Comparison of ENCODE assay signal across 1 cellular context in genomic region chr3:113947372-113948014, GRCh38.
TF ChIP-seq lines count a peak whose summit lies in the region.

TSS of gene ZDHHC23 (plus strand) at chr3:113948013. CDS start at chr3:113948803, 790 bp downstream.

TF ChIP-seq in GM12878, 131 proteins besides CTCF, POLR2A, EP300 and RAD21 (continued from another document):
- TF ChIP-seq PBX3 (IDR thresholded peaks at IDR 0.05; ENCODE audit: insufficient replicate concordance, low read depth, low read length) (no peak), MTA3 (IDR thresholded peaks at IDR 0.05; ENCODE audit: borderline replicate concordance, low read length) (no peak), RCOR1 (conservative IDR thresholded peaks at IDR 0.05; ENCODE audit: low read depth, low read length) (no peak), ZZZ3 (IDR thresholded peaks at IDR 0.05; ENCODE audit: control insufficient read depth, insufficient read length, low read depth) (no peak), NR2F1 (conservative IDR thresholded peaks at IDR 0.05) (peak; percentile 14), ZSCAN29 (IDR thresholded peaks at IDR 0.05) (0 out of 2 replicates have a peak, but pooled peaks have one; percentile 3), TARDBP (IDR thresholded peaks at IDR 0.05; ENCODE audit: borderline replicate concordance) (no peak), SUPT20H (IDR thresholded peaks at IDR 0.05; ENCODE audit: borderline replicate concordance, control insufficient read depth, low read depth, low read length) (no peak), RUNX3 (IDR thresholded peaks at IDR 0.05; ENCODE audit: low read length) (peak; percentile 22; the same call in 1 of the 2 replicates), KLF5 (IDR thresholded peaks at IDR 0.05; ENCODE audit: partially characterized antibody) (no peak), ATF2 (IDR thresholded peaks at IDR 0.05; ENCODE audit: low read length) (no peak), ZNF217 (IDR thresholded peaks at IDR 0.05) (0 out of 2 replicates have a peak, but pooled peaks have one; percentile 33), EED (IDR thresholded peaks at IDR 0.05; ENCODE audit: low read depth) (peak; percentile 44; the same call in 1 of the 2 replicates), GATAD2B (conservative IDR thresholded peaks at IDR 0.05; ENCODE audit: low read depth) (peak; percentile 71), MAX (IDR thresholded peaks at IDR 0.05; ENCODE audit: low read depth, low read length) (peak; percentile 51; the same call in 1 of the 2 replicates), JUND (IDR thresholded peaks at IDR 0.05; ENCODE audit: low read depth, low read length) (no peak), IKZF1 (conservative IDR thresholded peaks at IDR 0.05) (peak; percentile 80), SMAD1 (IDR thresholded peaks at IDR 0.05; ENCODE audit: low read depth, partially characterized antibody) (no peak), RB1 (IDR thresholded peaks at IDR 0.05; ENCODE audit: borderline replicate concordance) (no peak), BRCA1 (IDR thresholded peaks at IDR 0.05; ENCODE audit: low read depth, low read length) (no peak), BCL3 (IDR thresholded peaks at IDR 0.05; ENCODE audit: borderline replicate concordance, insufficient read depth, low read depth, low read length, poor library complexity, severe bottlenecking) (peak; percentile 32), IKZF2 (IDR thresholded peaks at IDR 0.05) (no peak), ZNF24 (IDR thresholded peaks at IDR 0.05) (no peak)
- TF ChIP-seq, protein P1, sequence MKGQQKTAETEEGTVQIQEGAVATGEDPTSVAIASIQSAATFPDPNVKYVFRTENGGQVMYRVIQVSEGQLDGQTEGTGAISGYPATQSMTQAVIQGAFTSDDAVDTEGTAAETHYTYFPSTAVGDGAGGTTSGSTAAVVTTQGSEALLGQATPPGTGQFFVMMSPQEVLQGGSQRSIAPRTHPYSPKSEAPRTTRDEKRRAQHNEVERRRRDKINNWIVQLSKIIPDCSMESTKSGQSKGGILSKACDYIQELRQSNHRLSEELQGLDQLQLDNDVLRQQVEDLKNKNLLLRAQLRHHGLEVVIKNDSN (IDR thresholded peaks at IDR 0.05; ENCODE audit: borderline replicate concordance, extremely low read length, insufficient read depth, low read depth, low read length), result peak; percentile 20
- TF ChIP-seq, protein P2, sequence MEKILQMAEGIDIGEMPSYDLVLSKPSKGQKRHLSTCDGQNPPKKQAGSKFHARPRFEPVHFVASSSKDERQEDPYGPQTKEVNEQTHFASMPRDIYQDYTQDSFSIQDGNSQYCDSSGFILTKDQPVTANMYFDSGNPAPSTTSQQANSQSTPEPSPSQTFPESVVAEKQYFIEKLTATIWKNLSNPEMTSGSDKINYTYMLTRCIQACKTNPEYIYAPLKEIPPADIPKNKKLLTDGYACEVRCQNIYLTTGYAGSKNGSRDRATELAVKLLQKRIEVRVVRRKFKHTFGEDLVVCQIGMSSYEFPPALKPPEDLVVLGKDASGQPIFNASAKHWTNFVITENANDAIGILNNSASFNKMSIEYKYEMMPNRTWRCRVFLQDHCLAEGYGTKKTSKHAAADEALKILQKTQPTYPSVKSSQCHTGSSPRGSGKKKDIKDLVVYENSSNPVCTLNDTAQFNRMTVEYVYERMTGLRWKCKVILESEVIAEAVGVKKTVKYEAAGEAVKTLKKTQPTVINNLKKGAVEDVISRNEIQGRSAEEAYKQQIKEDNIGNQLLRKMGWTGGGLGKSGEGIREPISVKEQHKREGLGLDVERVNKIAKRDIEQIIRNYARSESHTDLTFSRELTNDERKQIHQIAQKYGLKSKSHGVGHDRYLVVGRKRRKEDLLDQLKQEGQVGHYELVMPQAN (conservative IDR thresholded peaks at IDR 0.05), result 0 out of 2 replicates have a peak, but pooled peaks have one; percentile 35
